In genomic region chr13:109773786-109774185, GRCh38 we compare ENCODE assay signal across 19 cellular contexts.
"Had no signal": no experiment of that assay in that cellular context is flagged by ENCODE, and none has a peak within 500 bp of the region (broad histone marks: within the 10 kb centered on the region; RNA-seq: fewer than 3 reads in every experiment).

No MANE protein-coding gene starts in this region.

- H3K4me3 ChIP-seq: ascending aorta, coronary artery, mucosa of descending colon, testis, upper lobe of right lung had no signal

- H3K4me1 ChIP-seq: breast epithelium had no signal

- H3K27me3 ChIP-seq: ascending aorta, breast epithelium, testis, upper lobe of right lung had no signal

- H3K9me3 Mint-ChIP-seq: activated naive CD8-positive, alpha-beta T cell treated with anti-CD3 and anti-CD28 coated beads, Interleukin-2, amount 50 U/mL, for 24 hours; naive B cell had no signal

- H3K27me3 Mint-ChIP-seq: activated naive CD8-positive, alpha-beta T cell treated with anti-CD3 and anti-CD28 coated beads, Interleukin-2, amount 50 U/mL, for 24 hours; naive B cell; progenitor cell of endocrine pancreas had no signal

- ATAC-seq: left cardiac atrium, upper lobe of right lung had no signal

- DNase-seq: activated CD4-positive, alpha-beta T cell treated with anti-CD3 and anti-CD28 coated beads, Interleukin-2, amount 50 U/mL, for 1 hour; activated CD8-positive, alpha-beta memory T cell treated with anti-CD3 and anti-CD28 coated beads, Interleukin-2, amount 50 U/mL, for 4 hours; foreskin melanocyte; glutamatergic neuron; hippocampal formation; left cardiac atrium; mesenchymal stem cell; mucosa of descending colon; naive B cell; stimulated activated CD4-positive, alpha-beta T cell treated with anti-CD3 and anti-CD28 coated beads, Interleukin-12 subunit alpha, Interleukin-12 subunit beta, amount 100 ng/mL, for 4 hours; stimulated activated naive CD4-positive, alpha-beta T cell treated with Interleukin-2 at 50 U/mL for 16 hours; upper lobe of right lung had no signal

- H3K36me3 Mint-ChIP-seq: naive B cell had no signal

- H3K27ac Mint-ChIP-seq: activated naive CD8-positive, alpha-beta T cell treated with anti-CD3 and anti-CD28 coated beads, Interleukin-2, amount 50 U/mL, for 24 hours; progenitor cell of endocrine pancreas had no signal

- H3K27ac ChIP-seq: ascending aorta, breast epithelium, coronary artery, upper lobe of right lung had no signal

- H3K4me3 Mint-ChIP-seq: activated naive CD8-positive, alpha-beta T cell treated with anti-CD3 and anti-CD28 coated beads, Interleukin-2, amount 50 U/mL, for 24 hours; naive B cell; neural crest cell had no signal

- H3K9me3 ChIP-seq: ascending aorta, breast epithelium, mucosa of descending colon, testis, upper lobe of right lung had no signal

- H3K36me3 ChIP-seq: breast epithelium had no signal
